ENCODE assay signal across 13 cellular contexts in genomic region chr2:1613731-1614354, GRCh38.
DNase-seq lines count a peak whose midpoint lies in the region; TF ChIP-seq lines count a peak whose summit lies in the region.
"Had no signal": no experiment of that assay in that cellular context is flagged by ENCODE, and none has a peak within 500 bp of the region (broad histone marks: within the 10 kb centered on the region; RNA-seq: fewer than 3 reads in every experiment).

No MANE protein-coding gene starts in this region.

- no peaks in the 10 kb centered on the region for H3K36me3 Mint-ChIP-seq in CD14-positive monocyte

- H3K4ac ChIP-seq in trophoblast cell (ENCODE audit: low read depth, low read length): no peak overlapping the region

- H2BK5ac ChIP-seq in trophoblast cell (ENCODE audit: low read depth, low read length, poor library complexity): no peak overlapping the region

- H3K9ac ChIP-seq in trophoblast cell (ENCODE audit: low read length): no peak overlapping the region

- H4K12ac ChIP-seq in trophoblast cell (ENCODE audit: low read depth, low read length): no peak overlapping the region

- intact Hi-C loops in CD14-positive monocyte (cut with micrococcal nuclease) (no loop called here), PC-9 (cut with micrococcal nuclease; ENCODE audit: unreplicated experiment) (no loop called here)

- H3K36me3 ChIP-seq in PC-9 (ENCODE audit: low read depth) (no peaks in the 10 kb centered on the region), trophoblast cell (ENCODE audit: control insufficient read depth in 1 of 2, insufficient read depth in 2 of 2, low read length in 2 of 2) (no peaks in the 10 kb centered on the region)
- H3K36me3 ChIP-seq: sigmoid colon had no signal

- BruUV-seq in PC-9 (replicated peaks; lab: Mats Ljungman, UMichigan): no TSS peak

- H2BK120ac ChIP-seq in trophoblast cell (ENCODE audit: insufficient read depth, low read length, poor library complexity): no peak overlapping the region

- WGBS in trophoblast cell (ENCODE audit: extremely low coverage, insufficient coverage, insufficient read length): no CpG with 5 or more reads among the region's 7 CpGs

- no peak overlapping the region for H4K91ac ChIP-seq in trophoblast cell (ENCODE audit: low read depth, low read length)

- no peaks in the 10 kb centered on the region for H4K20me1 ChIP-seq in PC-9 (ENCODE audit: insufficient read depth)

- H3K4me1 Mint-ChIP-seq in CD14-positive monocyte: no peaks in the 10 kb centered on the region

- H3K79me2 ChIP-seq in PC-9 (ENCODE audit: low read depth): no peaks in the 10 kb centered on the region
- H3K79me2 ChIP-seq in trophoblast cell (ENCODE audit: control insufficient read depth, insufficient read depth, low read length, poor library complexity): no peaks in the 10 kb centered on the region

- no peak overlapping the region for H3K18ac ChIP-seq in trophoblast cell (ENCODE audit: low read length)

- no peak overlapping the region for H2AK5ac ChIP-seq in trophoblast cell (ENCODE audit: low read length)

- H3K27me3 ChIP-seq in PC-9 (ENCODE audit: insufficient read depth, low read depth): peaks cover 12% of the 10 kb centered on the region; the same call in 1 of the 2 replicates
- H3K27me3 ChIP-seq in trophoblast cell (ENCODE audit: insufficient read depth, low read length): no peaks in the 10 kb centered on the region
- H3K27me3 ChIP-seq: sigmoid colon had no signal

- no peak overlapping the region for H4K8ac ChIP-seq in trophoblast cell (ENCODE audit: low read depth, low read length)

- H3F3A ChIP-seq in PC-9 (ENCODE audit: insufficient read depth, low read depth): peaks cover 5% of the 10 kb centered on the region; the same call in 1 of the 2 replicates

- CTCF ChIA-PET in PC-9 (lab: Charles Lee): interaction anchor here (0.6 kb wide), 1 partner anchor 94 kb away, joined by 4 read pairs; no protein-coding TSS in a partner anchor

- POLR2A ChIA-PET in PC-9 (lab: Charles Lee; ENCODE audit: unreplicated experiment): no interaction called here

- DNase-seq in CD14-positive monocyte (ENCODE audit: low spot score) (peak; percentile 20), PC-9 (peak in 1 of 2 experiments; percentile 41), fibroblast of the aortic adventitia (ENCODE audit: low read depth) (peak; percentile 71), non-pigmented ciliary epithelial cell (ENCODE audit: low read depth) (peak; percentile 57), NCI-H2029 (lab: John Stamatoyannopoulos, UW) (no peak), trophoblast cell (no peak), islet precursor cell (no peak), SIG-M5 treated with dmso at 0.1 percent for 504 hours (lab: John Stamatoyannopoulos, UW; ENCODE audit: unreplicated experiment) (no peak)
- DNase-seq: Calu3; effector CD4-positive, alpha-beta T cell; NCI-H774; sigmoid colon; stimulated activated CD8-positive, alpha-beta memory T cell treated with anti-CD3 and anti-CD28 coated beads, Interleukin-4, amount 100 ng/mL, for 48 hours had no signal

- no peak overlapping the region for H3K4me2 ChIP-seq in PC-9
- no peak overlapping the region for H3K4me2 ChIP-seq in trophoblast cell (ENCODE audit: low read length)

- no peaks in the 10 kb centered on the region for H3K9me3 ChIP-seq in PC-9 (ENCODE audit: insufficient read depth, low read depth)
- peaks cover 3% of the 10 kb centered on the region for H3K9me3 ChIP-seq in trophoblast cell (ENCODE audit: insufficient read depth, low read depth, low read length)
- H3K9me3 ChIP-seq: sigmoid colon had no signal

- TF ChIP-seq CTCF in CD14-positive monocyte (IDR thresholded peaks at IDR 0.05) (no peak), PC-9 (conservative IDR thresholded peaks at IDR 0.05) (no peak), fibroblast of the aortic adventitia (IDR thresholded peaks at IDR 0.05; ENCODE audit: insufficient read depth, low read length) (peak; percentile 22)

- H3K27me3 Mint-ChIP-seq in CD14-positive monocyte (ENCODE audit: low read depth in 3 of 3): peaks cover 2 to 4% (median 3%) of the 10 kb centered on the region in 3 donors

- no peak overlapping the region for H3K23ac ChIP-seq in trophoblast cell (ENCODE audit: low read length)

- no peaks in the 10 kb centered on the region for H3K9me2 ChIP-seq in PC-9 (ENCODE audit: insufficient read depth)

- H3K14ac ChIP-seq in trophoblast cell (ENCODE audit: low read length): no peak overlapping the region

- no peak overlapping the region for H2BK12ac ChIP-seq in trophoblast cell (ENCODE audit: low read length)

- H3K27ac Mint-ChIP-seq in CD14-positive monocyte: no peak overlapping the region

- H3K4me3 ChIP-seq in PC-9 (no peak overlapping the region), fibroblast of the aortic adventitia (ENCODE audit: low read depth, low read length) (no peak overlapping the region), trophoblast cell (ENCODE audit: low read depth, low read length) (no peak overlapping the region)
- H3K4me3 ChIP-seq: sigmoid colon had no signal

- H3K4me1 ChIP-seq in PC-9 (replicated peaks; ENCODE audit: insufficient read depth) (peaks cover 33% of the 10 kb centered on the region), trophoblast cell (ENCODE audit: control insufficient read depth in 1 of 2, insufficient read depth in 2 of 2, low read length in 2 of 2) (peaks cover 8 to 11% of the 10 kb centered on the region in 2 experiments)

- H2AFZ ChIP-seq in PC-9 (no peak overlapping the region), trophoblast cell (ENCODE audit: insufficient read depth, low read length, poor library complexity) (no peak overlapping the region)

- H3K4me3 Mint-ChIP-seq in CD14-positive monocyte: no peak overlapping the region

- H3K27ac ChIP-seq in PC-9 (peak overlapping the region; percentile 1; the same call in 1 of the 2 replicates), trophoblast cell (ENCODE audit: low read depth, low read length) (no peak overlapping the region)

- H3K79me1 ChIP-seq in trophoblast cell (ENCODE audit: low read length): no peaks in the 10 kb centered on the region

- peaks cover 0 to 2% (median 1%) of the 10 kb centered on the region in 7 donors for H3K9me3 Mint-ChIP-seq in CD14-positive monocyte

Comparison
In these comparisons a context has a peak if more than half of its experiments do, and no peak if none do; other contexts are left out.
1. DNase-seq: peak in CD14-positive monocyte (single experiment), fibroblast of the aortic adventitia (single experiment) and non-pigmented ciliary epithelial cell (single experiment); none in NCI-H2029 (single experiment), trophoblast cell (0 of 2), islet precursor cell (single experiment) and SIG-M5 treated with dmso at 0.1 percent for 504 hours (single experiment).